Comparison of ENCODE assay signal across 9 cellular contexts in the genomic region with DNA sequence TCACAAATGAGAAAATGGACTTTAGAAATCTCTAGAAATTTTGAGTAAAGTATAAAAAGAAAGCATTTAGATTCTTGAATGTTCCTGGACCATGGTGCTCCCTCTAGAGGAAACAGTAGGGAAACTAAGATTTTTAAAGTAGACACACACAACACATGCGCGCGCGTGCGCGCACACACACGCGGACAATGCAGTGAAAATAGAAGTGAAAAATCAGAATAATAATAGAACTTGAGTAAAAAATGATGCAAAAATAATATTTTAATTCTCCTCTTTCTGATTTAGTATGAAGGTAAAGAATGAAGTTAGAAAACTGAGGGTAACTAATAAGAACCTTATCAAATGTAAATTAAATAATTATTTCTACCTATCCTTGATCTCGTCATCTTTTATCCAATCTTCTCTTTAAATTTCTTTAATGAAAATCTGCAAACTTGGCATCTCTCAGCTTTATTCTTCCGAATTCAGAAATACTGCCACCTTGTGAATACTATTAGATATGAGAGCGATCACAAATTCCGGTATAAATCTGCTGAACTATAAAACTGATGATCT.
DNase-seq lines count a peak whose midpoint lies in the region; ATAC-seq and TF ChIP-seq lines count a peak whose summit lies in the region.
"Had no signal": no experiment of that assay in that cellular context is flagged by ENCODE, and none has a peak within 500 bp of the region (broad histone marks: within the 10 kb centered on the region; RNA-seq: fewer than 3 reads in every experiment).

No MANE protein-coding gene starts in this region.

- H3K4me3 ChIP-seq in LNCaP clone FGC (ENCODE audit: low read depth, low read length) = peak overlapping the region; percentile 21; the same call in 1 of the 2 replicates

- no peak overlapping the region for H3K27ac ChIP-seq in C4-2B

- no peak for ATAC-seq in GM21619 (IDR thresholded peaks at IDR 0.05; ENCODE audit: unreplicated experiment)
- ATAC-seq in GM19328 (IDR thresholded peaks at IDR 0.05; ENCODE audit: unreplicated experiment) = no peak
- no peak for ATAC-seq in HG02642 (IDR thresholded peaks at IDR 0.05; ENCODE audit: poor library complexity, unreplicated experiment)

- TF ChIP-seq CTCF in C4-2B (conservative IDR thresholded peaks at IDR 0.05) (peak; percentile 91), LNCaP clone FGC (IDR thresholded peaks at IDR 0.05; ENCODE audit: control insufficient read depth, extremely low read depth, insufficient read depth) (peak; percentile 54)

- DNase-seq in LNCaP clone FGC (ENCODE audit: low read depth) = no peak
- DNase-seq in cerebellar cortex (ENCODE audit: low spot score) = peak; percentile 42
- DNase-seq in lung microvascular endothelial cell (ENCODE audit: low read depth in 2 of 2) = peak; percentile 8 to 20
- DNase-seq in activated CD8-positive, alpha-beta memory T cell treated with anti-CD3 and anti-CD28 coated beads for 24 hours = no peak
- DNase-seq: activated CD4-positive, alpha-beta T cell treated with anti-CD3 and anti-CD28 coated beads, Interleukin-2, amount 10 ng/mL, durations not matched to agents 7 days and 5 days had no signal

Comparison
In these comparisons a context has a peak if more than half of its experiments do, and no peak if none do; other contexts are left out.
1. DNase-seq: peak in cerebellar cortex (single experiment) and lung microvascular endothelial cell (2 of 2); none in LNCaP clone FGC (single experiment) and activated CD8-positive, alpha-beta memory T cell treated with anti-CD3 and anti-CD28 coated beads for 24 hours (single experiment).